ENCODE assay signal across 8 cellular contexts in genomic region chr19:52857378-52858191, GRCh38. TPM values are rescaled to one million over a fixed set of nuclear protein-coding genes. Genes with fewer than 3 reads are reported as not detected.
DNase-seq lines count a peak whose midpoint lies in the region; ATAC-seq and TF ChIP-seq lines count a peak whose summit lies in the region.
"Not testable (repeated sequence)": the region's sequence is repeated elsewhere in the genome, so short reads cannot be mapped to it uniquely, and the experiment has no call there.

Gene ZNF468, minus strand, starts transcription at chr19:52857619. Its CDS starts 3,347 bp downstream, at chr19:52854272.

- not testable (repeated sequence) for H3K27me3 Mint-ChIP-seq in CD14-positive monocyte (ENCODE audit: low read depth in 3 of 3)

- H3K36me3 Mint-ChIP-seq in CD14-positive monocyte: peaks cover 17 to 32% of the 10 kb centered on the region in 2 donors

- DNase-seq in CD14-positive monocyte (ENCODE audit: low spot score) (peak; percentile 71), NCI-H82 treated with DMSO at 0.1 percent for 48 hours (lab: John Stamatoyannopoulos, UW; ENCODE audit: unreplicated experiment) (peak; percentile 9), lower leg skin (ENCODE audit: low spot score in 2 of 2) (peak; percentile 62 to 96)
- peak; percentile 18 to 47 for DNase-seq in activated CD8-positive, alpha-beta memory T cell treated with anti-CD3 and anti-CD28 coated beads for 1 hour (ENCODE audit: extremely low read depth in 1 of 2, low read depth in 1 of 2)
- DNase-seq in effector CD4-positive, alpha-beta T cell: peak; percentile 51
- peak; percentile 66 for DNase-seq in stimulated activated CD4-positive, alpha-beta T cell treated with anti-CD3 and anti-CD28 coated beads, Interleukin-4, amount 100 ng/mL, for 1 hour

- not testable (repeated sequence) for TF ChIP-seq POLR2A in lower leg skin (IDR thresholded peaks at IDR 0.05)

- peak within 1 kb of the TSS; percentile 93 to 96 for H3K4me3 Mint-ChIP-seq in CD14-positive monocyte

- peaks cover 20 to 64% (median 42%) of the 10 kb centered on the region in 7 donors for H3K9me3 Mint-ChIP-seq in CD14-positive monocyte

- peak within 1 kb of the TSS; percentile 87 to 96 (median 92) for H3K27ac Mint-ChIP-seq in CD14-positive monocyte

- 5 to 7% methylated on average over 43 of the region's 43 CpGs for WGBS in lower leg skin, 2 donors

- not testable (repeated sequence) for TF ChIP-seq CTCF in CD14-positive monocyte (IDR thresholded peaks at IDR 0.05); lower leg skin (IDR thresholded peaks at IDR 0.05)

- peak within 1 kb of the TSS; percentile 68 for H3K4me3 ChIP-seq in lower leg skin (ENCODE audit: low read depth, poor library complexity, severe bottlenecking)

- intact Hi-C loops in CD14-positive monocyte (cut with micrococcal nuclease): loop anchor here in 1 of 2 donors (5.0 kb wide), 1 partner anchor 35 kb away; the partner anchor contains the start of gene ZNF28
- intact Hi-C loops in lower leg skin (cut with DNase I; ENCODE audit: low total_unique reads): not testable (repeated sequence)

- H3K4me1 Mint-ChIP-seq in CD14-positive monocyte: peaks cover 21% of the 10 kb centered on the region

- ATAC-seq in GM19372 (IDR thresholded peaks at IDR 0.05; ENCODE audit: low read depth, unreplicated experiment) (peak; percentile 94), HG03469 (IDR thresholded peaks at IDR 0.05; ENCODE audit: unreplicated experiment) (peak; percentile 84)

RNA-seq across cellular contexts. Expression of gene ZNF468, which starts in this region (rescaled TPM):
- polyA plus RNA-seq in CD14-positive monocyte: 10 to 100 TPM; 10.6 to 16.1 TPM
- total RNA-seq in lower leg skin: 10 to 100 TPM in 3 of 4 donors, 1 to 10 TPM in 1; 9.9 to 19.8 (median 17.2) TPM

Comparison
In these comparisons a context has a peak if more than half of its experiments do, and no peak if none do; other contexts are left out.
1. Peak in every context shown above with its lines: DNase-seq, ATAC-seq and H3K4me3 ChIP-seq.
2. DNase-seq: peak in every context shown above with its lines; median percentile 79 in lower leg skin; 71 in CD14-positive monocyte; 66 in stimulated activated CD4-positive, alpha-beta T cell treated with anti-CD3 and anti-CD28 coated beads, Interleukin-4, amount 100 ng/mL, for 1 hour; 51 in effector CD4-positive, alpha-beta T cell; 32 in activated CD8-positive, alpha-beta memory T cell treated with anti-CD3 and anti-CD28 coated beads for 1 hour; 9 in NCI-H82 treated with DMSO at 0.1 percent for 48 hours.